In the genomic region with DNA sequence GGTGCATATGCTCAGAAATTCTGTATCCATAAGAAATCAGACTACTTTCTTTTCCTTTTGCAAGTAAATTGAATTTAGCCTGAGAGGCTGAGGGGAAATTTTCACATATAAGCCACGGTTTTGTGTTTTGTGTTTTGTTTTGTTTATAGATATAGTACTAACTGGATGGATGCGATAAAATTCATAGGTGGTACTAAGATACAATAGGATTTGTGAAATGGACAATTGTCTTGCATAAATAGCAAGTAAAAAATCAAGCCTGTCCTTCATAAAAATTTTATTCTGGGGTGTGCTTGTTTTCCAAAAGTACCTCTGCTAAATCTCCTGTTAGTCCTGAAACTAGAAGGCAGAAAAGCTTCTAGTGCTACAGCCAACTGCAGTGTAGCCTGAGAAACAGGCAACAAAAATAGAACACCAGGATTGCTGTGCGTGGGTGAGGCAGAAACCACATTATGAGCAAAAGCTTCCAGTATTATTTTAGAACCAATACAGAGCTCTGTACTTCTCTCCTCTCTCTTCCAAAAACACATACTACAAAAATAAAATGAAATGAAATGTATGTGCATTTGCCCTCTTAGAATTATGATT, we compare ENCODE assay signal across 9 cellular contexts. TPM values are rescaled to one million over a fixed set of nuclear protein-coding genes. Genes with fewer than 3 reads are reported as not detected.
DNase-seq lines count a peak whose midpoint lies in the region; ATAC-seq and TF ChIP-seq lines count a peak whose summit lies in the region.
"Had no signal": no experiment of that assay in that cellular context is flagged by ENCODE, and none has a peak within 500 bp of the region (broad histone marks: within the 10 kb centered on the region; RNA-seq: fewer than 3 reads in every experiment).

No MANE protein-coding gene starts in this region.

- peak; percentile 20 for ATAC-seq in GM18499 (IDR thresholded peaks at IDR 0.05; ENCODE audit: insufficient read depth, unreplicated experiment)
- no peak for ATAC-seq in T-helper 17 cell
- ATAC-seq in GM21528 (IDR thresholded peaks at IDR 0.05; ENCODE audit: low FRiP score, unreplicated experiment): no peak

- DNase-seq in HCEC 1CT (peak; percentile 54), NCI-H345 treated with DMSO at 0.1 percent for 48 hours (lab: John Stamatoyannopoulos, UW; ENCODE audit: unreplicated experiment) (peak; percentile 28), neural progenitor cell (ENCODE audit: low spot score) (no peak), T-helper 17 cell (no peak), LoVo (ENCODE audit: low spot score) (no peak)

- H3K4me1 ChIP-seq in neural progenitor cell: peaks cover 34% of the 10 kb centered on the region

- peak overlapping the region; percentile 9 for H3K27ac ChIP-seq in neural progenitor cell

- H3K27me3 Mint-ChIP-seq in dendritic cell treated with granulocyte-macrophage colony-stimulating factor and Interleukin-4, amounts not matched to agents 40 ng/mL and 50 ng/mL, for 4 days: peaks cover 2% of the 10 kb centered on the region
- H3K27me3 Mint-ChIP-seq in neural progenitor cell (ENCODE audit: insufficient read depth, low read depth): peaks cover 2% of the 10 kb centered on the region
- H3K27me3 Mint-ChIP-seq in T-helper 17 cell: no peaks in the 10 kb centered on the region

- peak overlapping the region; percentile 64 for H3K4me3 ChIP-seq in neural progenitor cell

- peaks cover 32% of the 10 kb centered on the region for H3K4me1 Mint-ChIP-seq in dendritic cell treated with granulocyte-macrophage colony-stimulating factor and Interleukin-4, amounts not matched to agents 40 ng/mL and 50 ng/mL, for 4 days (ENCODE audit: low read depth)
- H3K4me1 Mint-ChIP-seq in neural progenitor cell (peaks cover 47% of the 10 kb centered on the region), T-helper 17 cell (peaks cover 9% of the 10 kb centered on the region)

- H3K4me2 ChIP-seq in neural progenitor cell: peak overlapping the region; percentile 96

- peak overlapping the region; percentile 68 for H3K27ac Mint-ChIP-seq in dendritic cell treated with granulocyte-macrophage colony-stimulating factor and Interleukin-4, amounts not matched to agents 40 ng/mL and 50 ng/mL, for 4 days
- H3K27ac Mint-ChIP-seq in neural progenitor cell (peak overlapping the region; percentile 99), T-helper 17 cell (no peak overlapping the region)
- H3K27ac Mint-ChIP-seq: T-helper 1 cell treated with Interleukin-12 subunit alpha and Interleukin-12 subunit beta and Interleukin-4 antibody, amounts not matched to agents 30 μg/mL and 1 μg/mL, for 36 hours had no signal

- no peaks in the 10 kb centered on the region for H3K36me3 Mint-ChIP-seq in dendritic cell treated with granulocyte-macrophage colony-stimulating factor and Interleukin-4, amounts not matched to agents 40 ng/mL and 50 ng/mL, for 4 days (ENCODE audit: low read depth)
- H3K36me3 Mint-ChIP-seq in neural progenitor cell (no peaks in the 10 kb centered on the region), T-helper 17 cell (ENCODE audit: low read depth) (no peaks in the 10 kb centered on the region)

- H3K9me3 Mint-ChIP-seq in dendritic cell treated with granulocyte-macrophage colony-stimulating factor and Interleukin-4, amounts not matched to agents 40 ng/mL and 50 ng/mL, for 4 days: no peaks in the 10 kb centered on the region
- H3K9me3 Mint-ChIP-seq in neural progenitor cell: no peaks in the 10 kb centered on the region
- H3K9me3 Mint-ChIP-seq: T-helper 1 cell treated with Interleukin-12 subunit alpha and Interleukin-12 subunit beta and Interleukin-4 antibody, amounts not matched to agents 30 μg/mL and 1 μg/mL, for 36 hours had no signal

- H2AFZ ChIP-seq in neural progenitor cell (replicated peaks): peak overlapping the region; percentile 100

- TF ChIP-seq CTCF in neural progenitor cell (IDR thresholded peaks at IDR 0.05): no peak

- peak overlapping the region; percentile 72 for H3K4me3 Mint-ChIP-seq in dendritic cell treated with granulocyte-macrophage colony-stimulating factor and Interleukin-4, amounts not matched to agents 40 ng/mL and 50 ng/mL, for 4 days
- H3K4me3 Mint-ChIP-seq in neural progenitor cell (peak overlapping the region; percentile 88), T-helper 17 cell (no peak overlapping the region)

- intact Hi-C loops in dendritic cell treated with granulocyte-macrophage colony-stimulating factor and Interleukin-4, amounts not matched to agents 40 ng/mL and 50 ng/mL, for 4 days (cut with micrococcal nuclease): loop anchor here (10.0 kb wide), 2 partner anchors 110 to 140 kb away; no protein-coding TSS in a partner anchor

- H3K9me3 ChIP-seq in neural progenitor cell (ENCODE audit: low read depth) (no peaks in the 10 kb centered on the region), T-helper 17 cell (ENCODE audit: control insufficient read depth, low read length, poor library complexity, severe bottlenecking) (no peaks in the 10 kb centered on the region)

- no peaks in the 10 kb centered on the region for H4K20me1 ChIP-seq in neural progenitor cell (ENCODE audit: low read depth)

- H3K79me2 ChIP-seq in neural progenitor cell (ENCODE audit: low read depth): no peaks in the 10 kb centered on the region

- H3K27me3 ChIP-seq in neural progenitor cell: no peaks in the 10 kb centered on the region

- no peak overlapping the region for H3K9ac ChIP-seq in neural progenitor cell

- H3F3A ChIP-seq in neural progenitor cell (ENCODE audit: low read depth): peaks cover 20% of the 10 kb centered on the region

- no peaks in the 10 kb centered on the region for H3K36me3 ChIP-seq in neural progenitor cell

RNA-seq across cellular contexts. Expression of a gene that starts 0.6 kb away (rescaled TPM):
- total RNA-seq in neural progenitor cell (ENCODE audit: low replicate concordance) (16.0 and 28.6 TPM in 2 replicates), T-helper 17 cell (1 to 10 TPM; 4.9 to 6.5 TPM)

Comparison
In these comparisons a context has a peak if more than half of its experiments do, and no peak if none do; other contexts are left out.
1. DNase-seq: peak in HCEC 1CT (single experiment) and NCI-H345 treated with DMSO at 0.1 percent for 48 hours (single experiment); none in neural progenitor cell (single experiment), T-helper 17 cell (0 of 3) and LoVo (single experiment).